Comparison of ENCODE assay signal across 8 cellular contexts in the genomic region with DNA sequence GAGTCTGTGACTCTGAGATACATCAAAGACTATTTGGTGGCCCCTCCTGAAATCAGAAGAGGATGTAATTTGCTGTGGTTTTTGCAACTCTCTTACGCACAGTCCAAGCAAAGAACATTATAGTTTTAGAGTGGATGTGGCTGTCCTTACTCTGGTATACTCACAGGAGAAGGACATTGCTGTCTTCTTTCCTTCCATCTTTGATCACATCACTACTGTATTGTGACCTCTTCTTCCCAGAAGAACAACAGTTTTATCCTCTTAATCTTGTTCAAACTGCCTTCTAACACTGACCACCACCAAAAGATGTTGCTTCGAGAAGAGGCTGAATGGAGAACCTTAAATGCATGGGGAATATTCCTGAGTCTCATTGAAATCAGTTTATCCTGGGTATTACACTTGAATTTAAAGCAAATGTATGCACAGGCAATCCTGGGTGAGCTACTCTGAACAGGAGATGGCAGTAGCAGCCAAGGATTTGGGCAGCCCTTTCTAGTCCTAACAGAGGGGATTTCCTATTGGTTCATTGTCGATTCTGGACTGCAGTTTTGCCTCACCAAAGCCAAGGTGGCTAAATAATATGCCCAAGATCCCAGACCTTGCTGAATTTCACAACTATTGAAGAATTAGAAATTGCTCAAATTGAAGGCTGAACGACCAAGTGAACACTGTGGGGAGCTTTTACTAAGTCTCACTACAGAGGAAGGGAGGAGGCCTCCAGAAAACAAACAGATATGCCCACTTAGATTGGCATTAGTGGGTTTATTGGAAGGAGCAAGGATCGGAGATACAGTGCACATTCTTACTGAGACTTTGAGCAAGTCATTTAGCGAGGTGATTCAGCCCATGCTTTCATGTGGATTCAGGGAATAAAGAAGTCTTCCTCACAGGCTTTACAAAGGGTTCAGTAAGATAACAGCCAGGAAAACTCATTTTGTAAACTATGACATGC.
DNase-seq lines count a peak whose midpoint lies in the region; ATAC-seq and TF ChIP-seq lines count a peak whose summit lies in the region.

No MANE protein-coding gene starts in this region.

- peak; percentile 84 for ATAC-seq in HG02623 (IDR thresholded peaks at IDR 0.05; ENCODE audit: unreplicated experiment)

- H3K36me3 ChIP-seq in iPS-18a (ENCODE audit: control insufficient read depth, low read depth, low read length), result no peaks in the 10 kb centered on the region
- no peaks in the 10 kb centered on the region for H3K36me3 ChIP-seq in stomach

- 39 to 46% (median 42%) methylated on average over 6 of the region's 6 CpGs for WGBS in stomach, 5 donors

- H3K27me3 ChIP-seq in iPS-18a (ENCODE audit: control insufficient read depth, insufficient read depth, low read length) (no peaks in the 10 kb centered on the region), stomach (no peaks in the 10 kb centered on the region)

- no peak for TF ChIP-seq POLR2A in stomach (IDR thresholded peaks at IDR 0.05)

- peak overlapping the region; percentile 24 for H3K27ac ChIP-seq in iPS-18a (ENCODE audit: low read length)
- H3K27ac ChIP-seq in stomach, result no peak overlapping the region

- no peaks in the 10 kb centered on the region for H3K9me3 ChIP-seq in iPS-18a (ENCODE audit: control insufficient read depth, low read depth, low read length)
- H3K9me3 ChIP-seq in stomach, result no peaks in the 10 kb centered on the region

- DNase-seq in A172 (ENCODE audit: low spot score) (peak; percentile 89), NAMALWA (ENCODE audit: low spot score) (peak; percentile 78), amniotic epithelial cell (ENCODE audit: low read depth) (peak; percentile 86), stomach (peak; percentile 57), SKM-1 (lab: John Stamatoyannopoulos, UW; ENCODE audit: unreplicated experiment) (no peak)

- TF ChIP-seq EP300 in stomach (IDR thresholded peaks at IDR 0.05), result no peak

- TF ChIP-seq CTCF in GM12874 (IDR thresholded peaks at IDR 0.05; ENCODE audit: insufficient read depth, low read depth, low read length) (peak; percentile 43; the same call in 1 of the 2 replicates), stomach (IDR thresholded peaks at IDR 0.05) (peak in 5 of 7 experiments; percentile 41 to 83 (median 48))

- H3K9ac ChIP-seq in iPS-18a (ENCODE audit: low read length), result peak overlapping the region; percentile 29

- intact Hi-C loops in stomach (cut with DNase I; ENCODE audit: low total_unique reads), result loop anchor here (10.0 kb wide), 1 partner anchor 337 kb away; no protein-coding TSS in a partner anchor

- H3K4me3 ChIP-seq in iPS-18a (ENCODE audit: low read length), result no peak overlapping the region
- no peak overlapping the region for H3K4me3 ChIP-seq in stomach

- H3K4me1 ChIP-seq in iPS-18a (ENCODE audit: control insufficient read depth, low read depth, low read length) (peaks cover 35% of the 10 kb centered on the region), stomach (peaks cover 0 to 13% (median 4%) of the 10 kb centered on the region in 4 donors)
